Comparison of ENCODE assay signal across 28 cellular contexts in genomic region chr12:132436791-132437251, GRCh38. TPM values are rescaled to one million over a fixed set of nuclear protein-coding genes. Genes with fewer than 3 reads are reported as not detected.
DNase-seq lines count a peak whose midpoint lies in the region; ATAC-seq, FAIRE-seq and TF ChIP-seq lines count a peak whose summit lies in the region.
"Had no signal": no experiment of that assay in that cellular context is flagged by ENCODE, and none has a peak within 500 bp of the region (broad histone marks: within the 10 kb centered on the region; RNA-seq: fewer than 3 reads in every experiment).

No MANE protein-coding gene starts in this region.

- TF ChIP-seq CTCF in A549 (IDR thresholded peaks at IDR 0.05) (no peak), Loucy (conservative IDR thresholded peaks at IDR 0.05; ENCODE audit: low read length) (no peak), type B pancreatic cell (conservative IDR thresholded peaks at IDR 0.05) (no peak), thyroid gland (IDR thresholded peaks at IDR 0.05) (no peak)

- no peak for TF ChIP-seq POLR2A in A549 (IDR thresholded peaks at IDR 0.05; ENCODE audit: low read length)
- TF ChIP-seq POLR2A in thyroid gland (IDR thresholded peaks at IDR 0.05): no peak

- H3K27ac ChIP-seq in A549: peak overlapping the region; percentile 30 to 61; a peak in 3 of 6 replicates
- H3K27ac ChIP-seq in BLaER1: peak overlapping the region; percentile 56
- no peak overlapping the region for H3K27ac ChIP-seq in iPS-18a (ENCODE audit: low read length)
- H3K27ac ChIP-seq in thyroid gland: no peak overlapping the region
- H3K27ac ChIP-seq: gastrocnemius medialis, sigmoid colon, stomach, transverse colon, VCaP had no signal

- no peaks in the 10 kb centered on the region for H3K36me3 Mint-ChIP-seq in type B pancreatic cell
- H3K36me3 Mint-ChIP-seq: CD4-positive, alpha-beta memory T cell; T-cell had no signal

- H4K20me1 ChIP-seq in BLaER1 (no peaks in the 10 kb centered on the region), Loucy (ENCODE audit: insufficient read depth, low read length, poor library complexity, severe bottlenecking) (no peaks in the 10 kb centered on the region)

- CTCF ChIA-PET in A549 (lab: Yijun Ruan, JAX): no interaction called here

- peaks cover 14% of the 10 kb centered on the region for H3K36me3 ChIP-seq in BLaER1
- H3K36me3 ChIP-seq in Loucy (ENCODE audit: insufficient read depth, low read length): no peaks in the 10 kb centered on the region
- no peaks in the 10 kb centered on the region for H3K36me3 ChIP-seq in iPS-18a (ENCODE audit: control insufficient read depth, low read depth, low read length)
- H3K36me3 ChIP-seq in thyroid gland: no peaks in the 10 kb centered on the region
- H3K36me3 ChIP-seq: gastrocnemius medialis, sigmoid colon, stomach, transverse colon had no signal

- DNase-seq in A549 (ENCODE audit: low read depth in 1 of 2, low spot score in 1 of 2): no peak
- no peak for DNase-seq in T1000 (lab: John Stamatoyannopoulos, UW)
- no peak for DNase-seq in type B pancreatic cell (ENCODE audit: extremely low spot score, unreplicated experiment)
- no peak for DNase-seq in thyroid gland
- DNase-seq: activated CD4-positive, alpha-beta T cell treated with anti-CD3 and anti-CD28 coated beads, Interleukin-2, amount 50 U/mL, for 4 hours; activated effector memory CD4-positive, alpha-beta T cell treated with anti-CD3 and anti-CD28 coated beads, Interleukin-2, amount 50 U/mL, for 16 hours; CD4-positive, alpha-beta memory T cell; gastrocnemius medialis; hypothalamus; NCI-H1694 treated with DMSO at 0.1 percent for 48 hours; NCI-H2171 treated with DMSO at 0.1 percent for 48 hours; NCI-H524 treated with DMSO at 0.1 percent for 48 hours; NK-92 treated with Interleukin-12 subunit alpha and Interleukin-12 subunit beta, amount 100 ng/mL, for 24 hours; SIG-M5; sigmoid colon; stimulated activated CD4-positive, alpha-beta T cell treated with anti-CD3 and anti-CD28 coated beads, Interleukin-15, amount 100 ng/mL, for 24 hours; stomach; T-cell; transverse colon had no signal

- H3K9me3 ChIP-seq in A549 (no peaks in the 10 kb centered on the region), BLaER1 (peaks cover 32% of the 10 kb centered on the region), Loucy (ENCODE audit: insufficient read depth, low read depth, low read length) (no peaks in the 10 kb centered on the region; the same call in 1 of the 2 replicates), iPS-18a (ENCODE audit: control insufficient read depth, low read depth, low read length) (no peaks in the 10 kb centered on the region), thyroid gland (no peaks in the 10 kb centered on the region)
- H3K9me3 ChIP-seq: gastrocnemius medialis, sigmoid colon, stomach, transverse colon had no signal

- H3K9ac ChIP-seq in BLaER1 (no peak overlapping the region), Loucy (ENCODE audit: low read depth, low read length, poor library complexity, severe bottlenecking) (peak overlapping the region; percentile 65), iPS-18a (ENCODE audit: low read length) (no peak overlapping the region)

- no peak for FAIRE-seq in A549 (lab: Jason Lieb, UNC)
- FAIRE-seq: colon, kidney had no signal

- no peak overlapping the region for H3K4me3 ChIP-seq in A549
- peak overlapping the region; percentile 51; the same call in 1 of the 2 replicates for H3K4me3 ChIP-seq in BLaER1
- H3K4me3 ChIP-seq in Loucy (ENCODE audit: low read length, poor library complexity, severe bottlenecking): no peak overlapping the region
- H3K4me3 ChIP-seq in iPS-18a (ENCODE audit: low read length): peak overlapping the region; percentile 55
- no peak overlapping the region for H3K4me3 ChIP-seq in thyroid gland (replicated peaks in 1 of 3)
- H3K4me3 ChIP-seq: gastrocnemius medialis, lung, sigmoid colon, stomach, transverse colon had no signal

- H3K79me2 ChIP-seq in Loucy (ENCODE audit: insufficient read depth, low read length): no peaks in the 10 kb centered on the region

- POLR2A ChIA-PET in A549 (lab: Yijun Ruan, JAX): no interaction called here

- peaks cover 12% of the 10 kb centered on the region for H3K4me1 ChIP-seq in A549
- peaks cover 100% of the 10 kb centered on the region for H3K4me1 ChIP-seq in BLaER1
- peaks cover 36% of the 10 kb centered on the region for H3K4me1 ChIP-seq in Loucy (ENCODE audit: insufficient read depth, low read length, poor library complexity, severe bottlenecking)
- peaks cover 4% of the 10 kb centered on the region for H3K4me1 ChIP-seq in iPS-18a (ENCODE audit: control insufficient read depth, low read depth, low read length)
- H3K4me1 ChIP-seq in thyroid gland: no peaks in the 10 kb centered on the region
- H3K4me1 ChIP-seq: gastrocnemius medialis had no signal

- ATAC-seq in A549 (peak in 1 of 2 experiments; percentile 9; a peak in 2 of 6 replicates), HG02870 (IDR thresholded peaks at IDR 0.05; ENCODE audit: unreplicated experiment) (no peak)
- ATAC-seq: gastrocnemius medialis had no signal

- TF ChIP-seq EP300 in A549 (IDR thresholded peaks at IDR 0.05): no peak

- TF ChIP-seq RAD21 in A549 (conservative IDR thresholded peaks at IDR 0.05 in 1 of 2, IDR thresholded peaks at IDR 0.05 in 1 of 2): no peak

- peak overlapping the region; percentile 63 for H3K4me2 ChIP-seq in A549
- H3K4me2 ChIP-seq in BLaER1: peak overlapping the region; percentile 96
- H3K4me2 ChIP-seq in Loucy (ENCODE audit: low read depth, low read length, poor library complexity, severe bottlenecking): peak overlapping the region; percentile 67

- no peaks in the 10 kb centered on the region for H3F3A ChIP-seq in Loucy (ENCODE audit: low read depth)

- H3K4me1 Mint-ChIP-seq in type B pancreatic cell (ENCODE audit: unreplicated experiment): peaks cover 14% of the 10 kb centered on the region

- no peak overlapping the region for H2AFZ ChIP-seq in Loucy (ENCODE audit: low read length)

- peaks cover 19% of the 10 kb centered on the region for H3K27me3 Mint-ChIP-seq in type B pancreatic cell
- H3K27me3 Mint-ChIP-seq: CD4-positive, alpha-beta memory T cell had no signal

- no peaks in the 10 kb centered on the region for H3K9me3 Mint-ChIP-seq in type B pancreatic cell
- H3K9me3 Mint-ChIP-seq: T-cell had no signal

- H3K27me3 ChIP-seq in BLaER1 (no peaks in the 10 kb centered on the region), Loucy (ENCODE audit: insufficient read depth, low read length, poor library complexity, severe bottlenecking) (no peaks in the 10 kb centered on the region), iPS-18a (ENCODE audit: control insufficient read depth, insufficient read depth, low read length) (peaks cover 71% of the 10 kb centered on the region), thyroid gland (no peaks in the 10 kb centered on the region)

- WGBS in A549 (ENCODE audit: missing lambda C conversion rate): 54% methylated on average over 13 of the region's 17 CpGs
- 55 to 68% methylated on average over 8 to 13 of the region's 17 CpGs for WGBS in thyroid gland, 2 donors

- no peaks in the 10 kb centered on the region for H3K9me2 ChIP-seq in Loucy (replicated peaks; ENCODE audit: low read depth, low read length)

- H3K27ac Mint-ChIP-seq in type B pancreatic cell: no peak overlapping the region
- H3K27ac Mint-ChIP-seq: progenitor cell of endocrine pancreas had no signal

- no peak overlapping the region for H3K4me3 Mint-ChIP-seq in type B pancreatic cell

- intact Hi-C loops in thyroid gland (cut with DNase I): no loop called here

TF ChIP-seq in A549, 52 proteins besides CTCF, POLR2A, EP300 and RAD21:
- TF ChIP-seq JUNB (IDR thresholded peaks at IDR 0.05) (no peak), ATOH8 (CRISPR knock-in tag; IDR thresholded peaks at IDR 0.05; ENCODE audit: low read depth) (no peak), HMGXB4 (CRISPR knock-in tag; IDR thresholded peaks at IDR 0.05; ENCODE audit: borderline replicate concordance) (no peak), CBX2 (IDR thresholded peaks at IDR 0.05; ENCODE audit: borderline replicate concordance, low read depth) (no peak)
TF ChIP-seq in A549: peak in this region for 0.

RNA-seq across cellular contexts. Expression of gene FBRSL1, which starts 53.1 kb away (rescaled TPM):
- polyA plus RNA-seq in A549 (2011; rRNA removed) (2.7 and 3.0 TPM in 2 replicates), A549 (2017; fragmentation: RNase III; extraction: RNeasy Plus Mini Kit Qiagen cat#74134 plus additional on column Dnase treatment) (28.5 to 37.8 TPM (median 32.8 TPM) in 3 replicates)
- polyA plus RNA-seq in A549 (2012; cell fraction: cytosol; rRNA removed): 13.4 and 22.4 TPM in 2 replicates
- polyA plus RNA-seq in A549 (2012; cell fraction: nucleus; rRNA removed): 53.8 and 59.8 TPM in 2 replicates
- 3.4 and 3.6 TPM in 2 replicates for polyA minus RNA-seq in A549 (2011; rRNA and poly(A)+ RNA removed)
- total RNA-seq in type B pancreatic cell (ENCODE audit: low replicate concordance) (108 TPM in 2 replicates), thyroid gland (10 to 100 TPM in 2 of 4 donors, 1 to 10 TPM in 2; 9.2 to 19.7 (median 12.0) TPM)

Comparison
In these comparisons a context has a peak if more than half of its experiments do, and no peak if none do; other contexts are left out.
1. H3K27ac ChIP-seq: peak in A549 (2 of 2) and BLaER1 (single experiment); none in iPS-18a (single experiment) and thyroid gland (0 of 3).
2. H3K4me3 ChIP-seq: peak in BLaER1 (single experiment) and iPS-18a (single experiment); none in A549 (single experiment), Loucy (single experiment) and thyroid gland (0 of 3).
3. Peak in every context shown above with its lines, with median percentiles within 50 percentile points of each other: H3K4me2 ChIP-seq.